ENCODE assay signal across 1 cellular context in genomic region chr16:87098361-87098760, GRCh38.
TF ChIP-seq lines count a peak whose summit lies in the region.

No MANE protein-coding gene starts in this region.

TF ChIP-seq in H1, 55 proteins besides CTCF, POLR2A, EP300 and RAD21:
- TF ChIP-seq KDM5A (IDR thresholded peaks at IDR 0.05; ENCODE audit: low read length) (no peak), POU5F1 (IDR thresholded peaks at IDR 0.05; ENCODE audit: low read depth, low read length) (no peak), KDM4A (IDR thresholded peaks at IDR 0.05; ENCODE audit: low read depth, low read length, severe bottlenecking) (no peak), POLR2AphosphoS5 (IDR thresholded peaks at IDR 0.05; ENCODE audit: low read depth, low read length) (no peak), GABPA (IDR thresholded peaks at IDR 0.05; ENCODE audit: borderline replicate concordance, insufficient read depth, low read length) (no peak), SAP30 (IDR thresholded peaks at IDR 0.05; ENCODE audit: insufficient read depth, insufficient replicate concordance, low read length) (no peak), E2F6 (IDR thresholded peaks at IDR 0.05) (no peak), CHD2 (IDR thresholded peaks at IDR 0.05; ENCODE audit: low read length) (no peak), HDAC2 (IDR thresholded peaks at IDR 0.05; ENCODE audit: borderline replicate concordance in 1 of 2, low read depth in 2 of 2, low read length in 2 of 2) (no peak), TEAD4 (IDR thresholded peaks at IDR 0.05; ENCODE audit: low read depth, low read length) (no peak), JUN (IDR thresholded peaks at IDR 0.05; ENCODE audit: low read depth, low read length) (no peak), SRF (IDR thresholded peaks at IDR 0.05; ENCODE audit: low read depth, low read length) (no peak), SP2 (IDR thresholded peaks at IDR 0.05; ENCODE audit: low read length) (no peak), CREB1 (IDR thresholded peaks at IDR 0.05) (no peak), CBX8 (IDR thresholded peaks at IDR 0.05; ENCODE audit: borderline replicate concordance, low read depth, low read length) (no peak), NRF1 (IDR thresholded peaks at IDR 0.05; ENCODE audit: low read depth, low read length) (no peak), PHF8 (conservative IDR thresholded peaks at IDR 0.05; ENCODE audit: low read depth, low read length) (no peak), BACH1 (IDR thresholded peaks at IDR 0.05; ENCODE audit: low read length) (no peak), GTF2F1 (IDR thresholded peaks at IDR 0.05; ENCODE audit: borderline replicate concordance, low read depth, low read length) (no peak), SUZ12 (IDR thresholded peaks at IDR 0.05; ENCODE audit: low read length) (no peak)
TF ChIP-seq in H1: peak in this region for 0.
